ENCODE assay signal across 11 cellular contexts in genomic region chr5:92944903-92945629, GRCh38.
DNase-seq lines count a peak whose midpoint lies in the region; ATAC-seq and TF ChIP-seq lines count a peak whose summit lies in the region.
"Had no signal": no experiment of that assay in that cellular context is flagged by ENCODE, and none has a peak within 500 bp of the region (broad histone marks: within the 10 kb centered on the region; RNA-seq: fewer than 3 reads in every experiment).

No MANE protein-coding gene starts in this region.

- TF ChIP-seq CTCF in nephron (IDR thresholded peaks at IDR 0.05; ENCODE audit: unreplicated experiment in 3 of 3): no peak

- peak overlapping the region; percentile 21 for H3K27ac ChIP-seq in cingulate gyrus (ENCODE audit: low read depth, low read length)

- peaks cover 18% of the 10 kb centered on the region for H3K36me3 Mint-ChIP-seq in nephron (ENCODE audit: low read depth)

- H3K9me3 Mint-ChIP-seq in nephron: peaks cover 20% of the 10 kb centered on the region

- ATAC-seq in HG03280 (IDR thresholded peaks at IDR 0.05; ENCODE audit: unreplicated experiment): no peak
- ATAC-seq: activated T-cell treated with anti-CD3 and anti-CD28 coated beads, Interleukin-2, amount 50 U/mL, for 4 hours had no signal

- DNase-seq in AG08396 (ENCODE audit: low spot score): peak; percentile 7
- DNase-seq in HT-29 (ENCODE audit: low spot score): peak; percentile 54
- no peak for DNase-seq in G401 (ENCODE audit: low spot score)
- no peak for DNase-seq in NCI-H2107 (lab: John Stamatoyannopoulos, UW)
- no peak for DNase-seq in iPS-NIHi11 (ENCODE audit: low spot score)
- DNase-seq: activated T-cell treated with anti-CD3 and anti-CD28 coated beads, Interleukin-2, amount 50 U/mL, for 4 hours; NCI-H146; posterior cingulate gyrus had no signal

- no peaks in the 10 kb centered on the region for H3K27me3 Mint-ChIP-seq in nephron (ENCODE audit: low read depth)

- H3K27ac Mint-ChIP-seq in nephron: peak overlapping the region; percentile 90 to 94 (median 94)

- peak overlapping the region; percentile 4 to 35 (median 13) for H3K4me3 Mint-ChIP-seq in nephron
- H3K4me3 Mint-ChIP-seq: activated T-cell treated with anti-CD3 and anti-CD28 coated beads, Interleukin-2, amount 50 U/mL, for 4 hours had no signal

- peaks cover 19% of the 10 kb centered on the region for H3K4me1 Mint-ChIP-seq in nephron

- in situ Hi-C loops in G401 (cut with HindIII; ENCODE audit: low sequenced_read_pairs): no loop called here

Comparison
In these comparisons a context has a peak if more than half of its experiments do, and no peak if none do; other contexts are left out.
1. DNase-seq: peak in AG08396 (single experiment) and HT-29 (single experiment); none in G401 (single experiment), NCI-H2107 (single experiment) and iPS-NIHi11 (single experiment).